9 cellular contexts compared by ENCODE assay signal in genomic region chr18:63162271-63163014, GRCh38.
DNase-seq lines count a peak whose midpoint lies in the region; ATAC-seq and TF ChIP-seq lines count a peak whose summit lies in the region.
"Had no signal": no experiment of that assay in that cellular context is flagged by ENCODE, and none has a peak within 500 bp of the region (broad histone marks: within the 10 kb centered on the region; RNA-seq: fewer than 3 reads in every experiment).

No MANE protein-coding gene starts in this region.

- peaks cover 0 to 8% (median 0%) of the 10 kb centered on the region in 6 donors for H3K36me3 ChIP-seq in spleen

- WGBS in spleen, 5 donors, result 50 to 55% (median 54%) methylated on average over 7 of the region's 7 CpGs

- H3K27me3 Mint-ChIP-seq in dendritic cell treated with granulocyte-macrophage colony-stimulating factor and Interleukin-4, amounts not matched to agents 40 ng/mL and 50 ng/mL, for 4 days, result no peaks in the 10 kb centered on the region

- peak; percentile 22 for ATAC-seq in GM21717 (IDR thresholded peaks at IDR 0.05; ENCODE audit: unreplicated experiment)

- peaks cover 47 to 76% (median 64%) of the 10 kb centered on the region in 6 donors for H3K4me1 ChIP-seq in spleen

- no peak overlapping the region for H3K4me3 Mint-ChIP-seq in dendritic cell treated with granulocyte-macrophage colony-stimulating factor and Interleukin-4, amounts not matched to agents 40 ng/mL and 50 ng/mL, for 4 days

- peak; percentile 55 for DNase-seq in GM10266 (ENCODE audit: extremely low spot score)
- DNase-seq in NCI-H226, result peak; percentile 1
- DNase-seq in spleen, result peak; percentile 89
- DNase-seq in GOT3 (lab: John Stamatoyannopoulos, UW), result no peak
- DNase-seq in kidney glomerular epithelial cell (lab: John Stamatoyannopoulos, UW), result no peak
- no peak for DNase-seq in NCI-H1048 (lab: John Stamatoyannopoulos, UW)

- TF ChIP-seq CTCF in GM10266 (IDR thresholded peaks at IDR 0.05; ENCODE audit: control insufficient read depth, insufficient read depth, low read depth, missing control alignments) (no peak), spleen (IDR thresholded peaks at IDR 0.05 in 8 of 11, conservative IDR thresholded peaks at IDR 0.05 in 3 of 11) (no peak)

- H3K4me3 ChIP-seq in spleen, result no peak overlapping the region
- H3K4me3 ChIP-seq: K562 had no signal

- H3K27me3 ChIP-seq in spleen (replicated peaks in 1 of 7), result no peaks in the 10 kb centered on the region

- H3K9me3 ChIP-seq in spleen, result no peaks in the 10 kb centered on the region

- H3K36me3 Mint-ChIP-seq in dendritic cell treated with granulocyte-macrophage colony-stimulating factor and Interleukin-4, amounts not matched to agents 40 ng/mL and 50 ng/mL, for 4 days (ENCODE audit: low read depth), result no peaks in the 10 kb centered on the region

- no peaks in the 10 kb centered on the region for H3K9me3 Mint-ChIP-seq in dendritic cell treated with granulocyte-macrophage colony-stimulating factor and Interleukin-4, amounts not matched to agents 40 ng/mL and 50 ng/mL, for 4 days

- H3K27ac Mint-ChIP-seq in dendritic cell treated with granulocyte-macrophage colony-stimulating factor and Interleukin-4, amounts not matched to agents 40 ng/mL and 50 ng/mL, for 4 days, result peak overlapping the region; percentile 88

- peaks cover 53% of the 10 kb centered on the region for H3K4me1 Mint-ChIP-seq in dendritic cell treated with granulocyte-macrophage colony-stimulating factor and Interleukin-4, amounts not matched to agents 40 ng/mL and 50 ng/mL, for 4 days (ENCODE audit: low read depth)

- intact Hi-C loops in dendritic cell treated with granulocyte-macrophage colony-stimulating factor and Interleukin-4, amounts not matched to agents 40 ng/mL and 50 ng/mL, for 4 days (cut with micrococcal nuclease), result loop anchor here (2.0 to 5.0 kb wide), 2 partner anchors 22 to 35 kb away; no protein-coding TSS in a partner anchor
- intact Hi-C loops in spleen (cut with DNase I; ENCODE audit: low total_unique reads), result no loop called here

- H3K27ac ChIP-seq in spleen, result peak overlapping the region; percentile 73 to 94 (median 88)

- TF ChIP-seq POLR2A in spleen (IDR thresholded peaks at IDR 0.05), result no peak

Comparison
In these comparisons a context has a peak if more than half of its experiments do, and no peak if none do; other contexts are left out.
1. DNase-seq: peak in GM10266 (single experiment), NCI-H226 (single experiment) and spleen (single experiment); none in GOT3 (single experiment), kidney glomerular epithelial cell (single experiment) and NCI-H1048 (single experiment).